Comparison of ENCODE assay signal across 10 cellular contexts in genomic region chr7:94160719-94161435, GRCh38.
DNase-seq lines count a peak whose midpoint lies in the region; ATAC-seq and TF ChIP-seq lines count a peak whose summit lies in the region.
"Had no signal": no experiment of that assay in that cellular context is flagged by ENCODE, and none has a peak within 500 bp of the region (broad histone marks: within the 10 kb centered on the region; RNA-seq: fewer than 3 reads in every experiment).

No MANE protein-coding gene starts in this region.

- H3K36me3 Mint-ChIP-seq in GM23338 (ENCODE audit: low read depth): peaks cover 7% of the 10 kb centered on the region; the same call in 2 of the 3 replicates
- no peaks in the 10 kb centered on the region for H3K36me3 Mint-ChIP-seq in naive thymus-derived CD4-positive, alpha-beta T cell

- no peaks in the 10 kb centered on the region for H3K79me1 ChIP-seq in mesenchymal stem cell (replicated peaks; ENCODE audit: low read length, poor library complexity, severe bottlenecking)

- no peak overlapping the region for H2BK120ac ChIP-seq in mesenchymal stem cell (ENCODE audit: low read depth, low read length)

- H3K4me3 Mint-ChIP-seq in GM23338: no peak overlapping the region
- peak overlapping the region in 4 of 10 donors; percentile 4 to 63 (median 40) for H3K4me3 Mint-ChIP-seq in naive thymus-derived CD4-positive, alpha-beta T cell

- no peak overlapping the region for H3K27ac Mint-ChIP-seq in GM23338
- peak overlapping the region in 1 of 9 donors; percentile 21 for H3K27ac Mint-ChIP-seq in naive thymus-derived CD4-positive, alpha-beta T cell

- 92% methylated on average over 2 of the region's 3 CpGs for WGBS in mesenchymal stem cell

- no peak overlapping the region for H3K27ac ChIP-seq in GM23338 (ENCODE audit: low read depth)
- no peak overlapping the region for H3K27ac ChIP-seq in naive thymus-derived CD4-positive, alpha-beta T cell (ENCODE audit: low read depth, low read length)
- no peak overlapping the region for H3K27ac ChIP-seq in A673 (ENCODE audit: low read depth, low read length, poor library complexity, severe bottlenecking)
- H3K27ac ChIP-seq in mesenchymal stem cell (ENCODE audit: low read length, poor library complexity, severe bottlenecking): no peak overlapping the region
- H3K27ac ChIP-seq: coronary artery had no signal

- H2BK5ac ChIP-seq in mesenchymal stem cell (ENCODE audit: low read depth, low read length, poor library complexity, severe bottlenecking): no peak overlapping the region

- H3K4me3 ChIP-seq in GM23338 (no peak overlapping the region), A673 (ENCODE audit: low read depth, low read length, poor library complexity, severe bottlenecking) (no peak overlapping the region), mesenchymal stem cell (ENCODE audit: insufficient read depth in 1 of 2, low read depth in 1 of 2, low read length in 2 of 2) (no peak overlapping the region)
- H3K4me3 ChIP-seq in naive thymus-derived CD4-positive, alpha-beta T cell (ENCODE audit: low read length): no peak overlapping the region
- H3K4me3 ChIP-seq: coronary artery had no signal

- no peaks in the 10 kb centered on the region for H3K27me3 Mint-ChIP-seq in GM23338 (ENCODE audit: insufficient read depth, low read depth, poor library complexity)
- H3K27me3 Mint-ChIP-seq in naive thymus-derived CD4-positive, alpha-beta T cell: peaks cover 0 to 13% (median 4%) of the 10 kb centered on the region in 5 donors

- TF ChIP-seq CTCF in GM23338 (conservative IDR thresholded peaks at IDR 0.05; ENCODE audit: low read depth in 2 of 2) (no peak), A673 (conservative IDR thresholded peaks at IDR 0.05; ENCODE audit: low read depth, low read length) (no peak)

- H4K20me1 ChIP-seq in GM23338 (replicated peaks; ENCODE audit: insufficient read depth): no peaks in the 10 kb centered on the region

- H2AFZ ChIP-seq in GM23338 (peak overlapping the region; percentile 56; the same call in 1 of the 2 replicates), mesenchymal stem cell (ENCODE audit: low read depth, low read length) (no peak overlapping the region)

- CTCF ChIA-PET in naive thymus-derived CD4-positive, alpha-beta T cell (lab: Charles Lee): no interaction called here
- CTCF ChIA-PET in A673 (lab: Charles Lee): no interaction called here

- peaks cover 8% of the 10 kb centered on the region for H3K9me3 Mint-ChIP-seq in GM23338
- peaks cover 0 to 1% (median 0%) of the 10 kb centered on the region in 11 donors for H3K9me3 Mint-ChIP-seq in naive thymus-derived CD4-positive, alpha-beta T cell

- ATAC-seq in GM18870 (IDR thresholded peaks at IDR 0.05; ENCODE audit: unreplicated experiment) (peak; percentile 100), GM23338 (no peak)
- peak; percentile 31 for ATAC-seq in naive thymus-derived CD4-positive, alpha-beta T cell

- H4K91ac ChIP-seq in mesenchymal stem cell (ENCODE audit: low read length): no peak overlapping the region

- H3K27me3 ChIP-seq in GM23338 (ENCODE audit: insufficient read depth) (no peaks in the 10 kb centered on the region), A673 (replicated peaks; ENCODE audit: insufficient read depth, low read depth, low read length, poor library complexity) (no peaks in the 10 kb centered on the region), mesenchymal stem cell (ENCODE audit: control insufficient read depth in 1 of 2, insufficient read depth in 1 of 2, low read length in 2 of 2) (no peaks in the 10 kb centered on the region)
- no peaks in the 10 kb centered on the region for H3K27me3 ChIP-seq in naive thymus-derived CD4-positive, alpha-beta T cell (ENCODE audit: control insufficient read depth in 2 of 2, insufficient read depth in 2 of 2, low read length in 2 of 2)

- H3K4me2 ChIP-seq in GM23338 (no peak overlapping the region), mesenchymal stem cell (ENCODE audit: low read length, poor library complexity, severe bottlenecking) (no peak overlapping the region)

- H4K8ac ChIP-seq in mesenchymal stem cell (ENCODE audit: low read length): no peak overlapping the region

- no peaks in the 10 kb centered on the region for H3K79me2 ChIP-seq in GM23338 (replicated peaks; ENCODE audit: insufficient read depth)

- H2BK12ac ChIP-seq in mesenchymal stem cell (ENCODE audit: low read length in 2 of 2): no peak overlapping the region

- H3K9me3 ChIP-seq in naive thymus-derived CD4-positive, alpha-beta T cell (ENCODE audit: control insufficient read depth in 2 of 3, low read length in 3 of 3): no peaks in the 10 kb centered on the region
- H3K9me3 ChIP-seq in A673 (ENCODE audit: low read depth, low read length, poor library complexity, severe bottlenecking) (no peaks in the 10 kb centered on the region), mesenchymal stem cell (ENCODE audit: control insufficient read depth, low read length) (no peaks in the 10 kb centered on the region)

- DNase-seq in GM23338 (ENCODE audit: low spot score): no peak
- peak; percentile 25 for DNase-seq in KBM-7
- peak in 1 of 9 donors; percentile 0 for DNase-seq in naive thymus-derived CD4-positive, alpha-beta T cell
- DNase-seq in NCI-H1092 treated with DMSO at 0.1 percent for 48 hours (lab: John Stamatoyannopoulos, UW): no peak
- no peak for DNase-seq in DMS79 treated with DMSO at 0.1 percent for 48 hours (lab: John Stamatoyannopoulos, UW)
- DNase-seq in A673 (ENCODE audit: low spot score): no peak
- DNase-seq in mesenchymal stem cell: no peak
- DNase-seq: stimulated activated CD8-positive, alpha-beta memory T cell treated with anti-CD3 and anti-CD28 coated beads, Interleukin-4, amount 100 ng/mL, for 48 hours had no signal

- no peaks in the 10 kb centered on the region for H3K4me1 Mint-ChIP-seq in GM23338
- H3K4me1 Mint-ChIP-seq in naive thymus-derived CD4-positive, alpha-beta T cell: peaks cover 4 to 14% (median 6%) of the 10 kb centered on the region in 7 donors

- H3K4me1 ChIP-seq in GM23338 (ENCODE audit: insufficient read depth) (no peaks in the 10 kb centered on the region), A673 (ENCODE audit: insufficient read depth, low read length, poor library complexity, severe bottlenecking) (no peaks in the 10 kb centered on the region), mesenchymal stem cell (ENCODE audit: control insufficient read depth, insufficient read depth, low read depth, low read length) (no peaks in the 10 kb centered on the region)
- H3K4me1 ChIP-seq in naive thymus-derived CD4-positive, alpha-beta T cell (ENCODE audit: control insufficient read depth in 2 of 2, insufficient read depth in 2 of 2, low read length in 2 of 2): no peaks in the 10 kb centered on the region

- no peak overlapping the region for H3K18ac ChIP-seq in mesenchymal stem cell (ENCODE audit: low read depth in 1 of 2, low read length in 2 of 2)

- peaks cover 6% of the 10 kb centered on the region for H3K9me2 ChIP-seq in GM23338 (ENCODE audit: insufficient read depth)

- H2AK5ac ChIP-seq in mesenchymal stem cell (ENCODE audit: low read length, severe bottlenecking): no peak overlapping the region

- H3K14ac ChIP-seq in mesenchymal stem cell (ENCODE audit: low read length in 2 of 2): no peak overlapping the region

- H3K36me3 ChIP-seq in GM23338 (ENCODE audit: insufficient read depth) (no peaks in the 10 kb centered on the region), A673 (ENCODE audit: insufficient read depth, low read length, poor library complexity, severe bottlenecking) (no peaks in the 10 kb centered on the region), mesenchymal stem cell (ENCODE audit: control insufficient read depth in 1 of 2, insufficient read depth in 2 of 2, low read depth in 1 of 2, low read length in 2 of 2) (no peaks in the 10 kb centered on the region)
- H3K36me3 ChIP-seq in naive thymus-derived CD4-positive, alpha-beta T cell (ENCODE audit: control insufficient read depth in 2 of 3, insufficient read depth in 3 of 3, low read length in 3 of 3): no peaks in the 10 kb centered on the region

- H3K9ac ChIP-seq in mesenchymal stem cell (ENCODE audit: low read length): no peak overlapping the region

- POLR2A ChIA-PET in naive thymus-derived CD4-positive, alpha-beta T cell (lab: Charles Lee): no interaction called here
- POLR2A ChIA-PET in A673 (lab: Charles Lee; ENCODE audit: low non-redundant PET): no interaction called here

- intact Hi-C loops in naive thymus-derived CD4-positive, alpha-beta T cell (cut with micrococcal nuclease): no loop called here
- intact Hi-C loops in A673 (cut with micrococcal nuclease; ENCODE audit: unreplicated experiment): no loop called here

- no peak overlapping the region for H3K23ac ChIP-seq in mesenchymal stem cell (ENCODE audit: low read length in 2 of 2)

- H2BK15ac ChIP-seq in mesenchymal stem cell (ENCODE audit: low read depth, poor library complexity, severe bottlenecking): no peak overlapping the region

- H3K4ac ChIP-seq in mesenchymal stem cell (ENCODE audit: low read depth in 1 of 2, low read length in 2 of 2): no peak overlapping the region

- BruUV-seq in A673 (replicated peaks; lab: Mats Ljungman, UMichigan): no TSS peak

- in situ Hi-C loops in KBM-7 (cut with MboI; ENCODE audit: low pct_unique_long_range_greater_than_20kb, low sequenced_read_pairs): no loop called here

- H3F3A ChIP-seq in GM23338 (replicated peaks; ENCODE audit: low read depth): no peaks in the 10 kb centered on the region
